In genomic region chr4:128623508-128624215, GRCh38 we compare ENCODE assay signal across 22 cellular contexts.
DNase-seq lines count a peak whose midpoint lies in the region; ATAC-seq, FAIRE-seq and TF ChIP-seq lines count a peak whose summit lies in the region.
"Had no signal": no experiment of that assay in that cellular context is flagged by ENCODE, and none has a peak within 500 bp of the region (broad histone marks: within the 10 kb centered on the region; RNA-seq: fewer than 3 reads in every experiment).

No MANE protein-coding gene starts in this region.

- DNase-seq in GM23338 (ENCODE audit: low spot score) (no peak), foreskin melanocyte (peak; percentile 39), mucosa of descending colon (no peak), NCI-H2171 (lab: John Stamatoyannopoulos, UW) (no peak), GM19239 (ENCODE audit: insufficient read length, low spot score) (no peak)
- DNase-seq in natural killer cell treated with Interleukin-12 subunit alpha and Interleukin-12 subunit beta and Interleukin-15 and Interleukin-18, amount 100 ng/mL, for 72 hours (ENCODE audit: low spot score), result no peak
- DNase-seq: 8988T; CD8-positive, alpha-beta T cell; COR-L47; DMS 273 treated with DMSO at 0.1 percent for 48 hours; DMS53; DND-41; EL; HCEC 1CT; KBM-7 had no signal

- H3F3A ChIP-seq in GM23338 (replicated peaks; ENCODE audit: low read depth), result no peaks in the 10 kb centered on the region

- H3K36me3 ChIP-seq in GM23338 (ENCODE audit: insufficient read depth), result no peaks in the 10 kb centered on the region
- H3K36me3 ChIP-seq in mucosa of descending colon (ENCODE audit: low read depth), result no peaks in the 10 kb centered on the region
- H3K36me3 ChIP-seq: BLaER1 had no signal

- intact Hi-C loops in mucosa of descending colon (cut with DNase I, micrococcal nuclease), result no loop called here

- H3K27ac Mint-ChIP-seq in GM23338, result no peak overlapping the region
- H3K27ac Mint-ChIP-seq in natural killer cell treated with Interleukin-12 subunit alpha and Interleukin-12 subunit beta and Interleukin-15 and Interleukin-18, amount 100 ng/mL, for 72 hours, result no peak overlapping the region
- H3K27ac Mint-ChIP-seq: CD8-positive, alpha-beta T cell; IgD-negative memory B cell had no signal

- H4K20me1 ChIP-seq in GM23338 (replicated peaks; ENCODE audit: insufficient read depth), result no peaks in the 10 kb centered on the region
- H4K20me1 ChIP-seq: BLaER1 had no signal

- no peaks in the 10 kb centered on the region for H3K9me2 ChIP-seq in GM23338 (ENCODE audit: insufficient read depth)

- no peak overlapping the region for H3K27ac ChIP-seq in GM23338 (ENCODE audit: low read depth)
- H3K27ac ChIP-seq: BLaER1, HL-60 had no signal

- no peak for TF ChIP-seq CTCF in GM23338 (conservative IDR thresholded peaks at IDR 0.05; ENCODE audit: low read depth in 2 of 2)
- no peak for TF ChIP-seq CTCF in mucosa of descending colon (IDR thresholded peaks at IDR 0.05)

- no peaks in the 10 kb centered on the region for H3K4me1 ChIP-seq in GM23338 (ENCODE audit: insufficient read depth)
- H3K4me1 ChIP-seq in mucosa of descending colon (ENCODE audit: low read depth), result peaks cover 10% of the 10 kb centered on the region
- H3K4me1 ChIP-seq: BLaER1 had no signal

- H3K9me3 ChIP-seq in mucosa of descending colon, result no peaks in the 10 kb centered on the region

- no peak overlapping the region for H3K4me3 Mint-ChIP-seq in GM23338
- no peak overlapping the region for H3K4me3 Mint-ChIP-seq in natural killer cell treated with Interleukin-12 subunit alpha and Interleukin-12 subunit beta and Interleukin-15 and Interleukin-18, amount 100 ng/mL, for 72 hours
- H3K4me3 Mint-ChIP-seq: CD8-positive, alpha-beta T cell; IgD-negative memory B cell had no signal

- no peak for FAIRE-seq in GM19239 (lab: Jason Lieb, UNC)
- FAIRE-seq: GM12891, H54, HepG2 had no signal

- H3K4me1 Mint-ChIP-seq in GM23338, result no peaks in the 10 kb centered on the region
- H3K4me1 Mint-ChIP-seq in natural killer cell treated with Interleukin-12 subunit alpha and Interleukin-12 subunit beta and Interleukin-15 and Interleukin-18, amount 100 ng/mL, for 72 hours (ENCODE audit: low read depth in 2 of 2), result no peaks in the 10 kb centered on the region

- peaks cover 12% of the 10 kb centered on the region; the same call in 1 of the 3 replicates for H3K36me3 Mint-ChIP-seq in GM23338 (ENCODE audit: low read depth)
- no peaks in the 10 kb centered on the region for H3K36me3 Mint-ChIP-seq in natural killer cell treated with Interleukin-12 subunit alpha and Interleukin-12 subunit beta and Interleukin-15 and Interleukin-18, amount 100 ng/mL, for 72 hours
- H3K36me3 Mint-ChIP-seq: CD8-positive, alpha-beta T cell; IgD-negative memory B cell had no signal

- no peak for ATAC-seq in GM23338
- ATAC-seq in mucosa of descending colon, result peak; percentile 76
- ATAC-seq in GM21786 (IDR thresholded peaks at IDR 0.05; ENCODE audit: unreplicated experiment), result no peak
- ATAC-seq in natural killer cell treated with Interleukin-12 subunit alpha and Interleukin-12 subunit beta and Interleukin-15 and Interleukin-18, amount 100 ng/mL, for 72 hours, result no peak
- ATAC-seq: CD8-positive, alpha-beta T cell; HepG2 had no signal

- no peaks in the 10 kb centered on the region for H3K27me3 Mint-ChIP-seq in GM23338 (ENCODE audit: insufficient read depth, low read depth, poor library complexity)
- peaks cover 5 to 11% of the 10 kb centered on the region in 2 donors for H3K27me3 Mint-ChIP-seq in natural killer cell treated with Interleukin-12 subunit alpha and Interleukin-12 subunit beta and Interleukin-15 and Interleukin-18, amount 100 ng/mL, for 72 hours
- H3K27me3 Mint-ChIP-seq: IgD-negative memory B cell had no signal

- H3K4me2 ChIP-seq in GM23338, result no peak overlapping the region
- H3K4me2 ChIP-seq: BLaER1 had no signal

- no peak overlapping the region for H3K4me3 ChIP-seq in GM23338
- H3K4me3 ChIP-seq in mucosa of descending colon, result no peak overlapping the region
- H3K4me3 ChIP-seq: BLaER1 had no signal

- no peaks in the 10 kb centered on the region for H3K27me3 ChIP-seq in GM23338 (ENCODE audit: insufficient read depth)
- H3K27me3 ChIP-seq: BLaER1 had no signal

- H3K79me2 ChIP-seq in GM23338 (replicated peaks; ENCODE audit: insufficient read depth), result no peaks in the 10 kb centered on the region

- H2AFZ ChIP-seq in GM23338, result peak overlapping the region; percentile 85; the same call in 1 of the 2 replicates

- H3K9me3 Mint-ChIP-seq in GM23338, result peaks cover 15% of the 10 kb centered on the region
- no peaks in the 10 kb centered on the region for H3K9me3 Mint-ChIP-seq in natural killer cell treated with Interleukin-12 subunit alpha and Interleukin-12 subunit beta and Interleukin-15 and Interleukin-18, amount 100 ng/mL, for 72 hours

TF ChIP-seq in GM23338, 12 proteins besides CTCF, POLR2A, EP300 and RAD21:
- TF ChIP-seq POLR2AphosphoS5 (IDR thresholded peaks at IDR 0.05; ENCODE audit: low read depth) (no peak), EZH2 (IDR thresholded peaks at IDR 0.05; ENCODE audit: low read depth, unreplicated experiment) (no peak)
